ENCODE assay signal across 8 cellular contexts in genomic region chr7:87154166-87154565, GRCh38. TPM values are rescaled to one million over a fixed set of nuclear protein-coding genes. Genes with fewer than 3 reads are reported as not detected.
DNase-seq lines count a peak whose midpoint lies in the region; ATAC-seq, FAIRE-seq and TF ChIP-seq lines count a peak whose summit lies in the region.

No MANE protein-coding gene starts in this region.

- no peaks in the 10 kb centered on the region for H3K36me3 Mint-ChIP-seq in natural killer cell

- H3K27ac ChIP-seq in IMR-90 (ENCODE audit: insufficient read depth, low read length): no peak overlapping the region

- H2BK15ac ChIP-seq in IMR-90 (ENCODE audit: low read depth, low read length): no peak overlapping the region

- TF ChIP-seq CTCF in AG10803 (conservative IDR thresholded peaks at IDR 0.05; ENCODE audit: low read length) (no peak), IMR-90 (conservative IDR thresholded peaks at IDR 0.05; ENCODE audit: low read depth, low read length) (no peak), bronchial epithelial cell (IDR thresholded peaks at IDR 0.05; ENCODE audit: insufficient read depth, low read length, severe bottlenecking) (no peak), natural killer cell (IDR thresholded peaks at IDR 0.05) (no peak)

- peaks cover 51 to 52% of the 10 kb centered on the region in 2 donors for H3K4me1 Mint-ChIP-seq in natural killer cell

- H3K27ac Mint-ChIP-seq in natural killer cell: peak overlapping the region; percentile 94 to 99

- H3K9me3 ChIP-seq in IMR-90 (ENCODE audit: control insufficient read depth, insufficient read depth, low read length): no peaks in the 10 kb centered on the region

- H3K27me3 Mint-ChIP-seq in natural killer cell (ENCODE audit: low read depth in 2 of 2): no peaks in the 10 kb centered on the region

- H3K4me3 ChIP-seq in AG10803 (ENCODE audit: low read length) (peak overlapping the region; percentile 79), IMR-90 (ENCODE audit: insufficient read depth, low read depth, low read length) (peak overlapping the region; percentile 81), bronchial epithelial cell (ENCODE audit: low read depth, low read length) (peak overlapping the region; percentile 88)

- WGBS in IMR-90 (ENCODE audit: extremely low coverage in 2 of 2, insufficient read length in 1 of 2), 2 experiments: no CpG with 5 or more reads among the region's 2 CpGs

- no peaks in the 10 kb centered on the region for H3K9me3 Mint-ChIP-seq in natural killer cell

- no peak overlapping the region for H3K18ac ChIP-seq in IMR-90 (ENCODE audit: low read depth, low read length)

- no peak overlapping the region for H2AK9ac ChIP-seq in IMR-90 (replicated peaks; ENCODE audit: low read depth, low read length, poor library complexity)

- H3K36me3 ChIP-seq in IMR-90 (ENCODE audit: control insufficient read depth, insufficient read depth, low read length): no peaks in the 10 kb centered on the region
- H3K36me3 ChIP-seq in bronchial epithelial cell (ENCODE audit: control insufficient read depth, insufficient read depth, low read length): no peaks in the 10 kb centered on the region

- no peak overlapping the region for H2AFZ ChIP-seq in IMR-90 (replicated peaks; ENCODE audit: low read length, poor library complexity)

- no peak for TF ChIP-seq RAD21 in IMR-90 (IDR thresholded peaks at IDR 0.05; ENCODE audit: low read length)

- H3K9me1 ChIP-seq in IMR-90 (ENCODE audit: insufficient read depth, low read length): no peaks in the 10 kb centered on the region; the same call in 1 of the 2 replicates

- no peak overlapping the region for H4K8ac ChIP-seq in IMR-90 (ENCODE audit: low read depth in 2 of 2, low read length in 2 of 2)

- 0 out of 2 replicates have a peak, but pooled peaks cover 2% of the 10 kb centered on the region for H3K4me1 ChIP-seq in IMR-90 (ENCODE audit: control insufficient read depth, insufficient read depth, low read length)

- H3K14ac ChIP-seq in IMR-90 (replicated peaks; ENCODE audit: low read depth, low read length): no peak overlapping the region; the same call in 1 of the 2 replicates

- no peak overlapping the region for H4K91ac ChIP-seq in IMR-90 (ENCODE audit: insufficient read depth, low read depth, low read length)

- TSS peak; percentile 28 for BruUV-seq in IMR-90 (replicated peaks; lab: Mats Ljungman, UMichigan)

- ATAC-seq in IMR-90 (ENCODE audit: low read depth): no peak
- ATAC-seq in natural killer cell: no peak
- no peak for ATAC-seq in HG02798 (IDR thresholded peaks at IDR 0.05; ENCODE audit: poor library complexity, unreplicated experiment)
- ATAC-seq in left colon: no peak
- no peak for ATAC-seq in GM18517 (IDR thresholded peaks at IDR 0.05; ENCODE audit: unreplicated experiment)

- no peak overlapping the region for H3K56ac ChIP-seq in IMR-90 (ENCODE audit: extremely low read depth, insufficient read depth, low read length)

- peak overlapping the region; percentile 63; the same call in 1 of the 2 replicates for H3K9ac ChIP-seq in IMR-90 (ENCODE audit: low read depth, low read length)

- dilution Hi-C loops in IMR-90 (cut with HindIII; ENCODE audit: low sequenced_read_pairs, unreplicated experiment): no loop called here

- H2AK5ac ChIP-seq in IMR-90 (ENCODE audit: low read depth, low read length): no peak overlapping the region

- POLR2A ChIA-PET in IMR-90 (lab: Charles Lee; ENCODE audit: unreplicated experiment): interaction anchor here (0.6 to 0.7 kb wide), 2 partner anchors 9 to 65 kb away, joined by 3 read pairs; partner anchors contain the start of gene TMEM243

- peak overlapping the region; percentile 79 for H2BK5ac ChIP-seq in IMR-90 (ENCODE audit: low read depth, low read length, poor library complexity, severe bottlenecking)

- CTCF ChIA-PET in IMR-90 (lab: Yijun Ruan, JAX): no interaction called here

- peaks cover 29% of the 10 kb centered on the region for H4K20me1 ChIP-seq in IMR-90 (ENCODE audit: insufficient read depth, low read length)

- H2BK20ac ChIP-seq in IMR-90 (ENCODE audit: low read depth, low read length): no peak overlapping the region

- peaks cover 7 to 9% of the 10 kb centered on the region in 2 experiments; a peak in 2 of 4 replicates for H3K79me1 ChIP-seq in IMR-90 (ENCODE audit: low read depth in 1 of 2, low read length in 2 of 2)

- peak overlapping the region; percentile 86; the same call in 1 of the 2 replicates for H3K23ac ChIP-seq in IMR-90 (ENCODE audit: low read depth, low read length)

- peak overlapping the region; percentile 95 for H3K4me3 Mint-ChIP-seq in natural killer cell

- H3K4me2 ChIP-seq in IMR-90 (ENCODE audit: low read depth, low read length): peak overlapping the region; percentile 97

- H4K5ac ChIP-seq in IMR-90 (ENCODE audit: low read depth, low read length): no peak overlapping the region

- no peak overlapping the region for H3K4ac ChIP-seq in IMR-90 (ENCODE audit: low read depth, low read length)

- no peak for FAIRE-seq in bronchial epithelial cell (lab: Jason Lieb, UNC)

- in situ Hi-C loops in IMR-90 (cut with MboI; ENCODE audit: low sequenced_read_pairs): no loop called here

- no peak for TF ChIP-seq POLR2A in IMR-90 (IDR thresholded peaks at IDR 0.05; ENCODE audit: low read depth, low read length)

- intact Hi-C loops in IMR-90 (cut with micrococcal nuclease): loop anchor here (5.0 to 10.0 kb wide), 4 partner anchors 163 to 721 kb away; partner anchors contain the start of genes CROT, DBF4 and SLC25A40
- intact Hi-C loops in natural killer cell (cut with micrococcal nuclease): loop anchor here (5.0 to 10.0 kb wide), 2 partner anchors 191 to 723 kb away; partner anchors contain the start of genes CROT, DBF4 and SLC25A40
- intact Hi-C loops in left colon (cut with DNase I, micrococcal nuclease): loop anchor here in 1 of 2 donors (5.0 to 10.0 kb wide), 2 partner anchors 63 to 191 kb away; partner anchors contain the start of genes CROT and TMEM243

- DNase-seq in AG10803 (ENCODE audit: low read depth): no peak
- DNase-seq in IMR-90: no peak
- DNase-seq in bronchial epithelial cell (ENCODE audit: low read depth): no peak
- DNase-seq in natural killer cell: no peak
- DNase-seq in left colon: no peak
- no peak for DNase-seq in GM03348 (ENCODE audit: low spot score)

- H3K27me3 ChIP-seq in IMR-90 (ENCODE audit: control insufficient read depth, insufficient read depth, low read length) (no peaks in the 10 kb centered on the region), bronchial epithelial cell (ENCODE audit: control insufficient read depth, insufficient read depth, low read length) (no peaks in the 10 kb centered on the region)

- H2BK120ac ChIP-seq in IMR-90 (ENCODE audit: low read depth, low read length): no peak overlapping the region

TF ChIP-seq in IMR-90, 13 proteins besides CTCF, POLR2A, EP300 and RAD21:
- no peak for TF ChIP-seq CHD1 (IDR thresholded peaks at IDR 0.05; ENCODE audit: low read depth, low read length)
- TF ChIP-seq CEBPB (IDR thresholded peaks at IDR 0.05; ENCODE audit: low read depth, low read length): no peak
- no peak for TF ChIP-seq MXI1 (IDR thresholded peaks at IDR 0.05; ENCODE audit: borderline replicate concordance, low read depth, low read length)
- TF ChIP-seq SMC3 (IDR thresholded peaks at IDR 0.05; ENCODE audit: low read depth, low read length): no peak
- no peak for TF ChIP-seq FOS (IDR thresholded peaks at IDR 0.05; ENCODE audit: low read depth, low read length)

RNA-seq across cellular contexts. Expression of gene DMTF1, which starts 1.9 kb away (rescaled TPM):
- total RNA-seq in IMR-90 (2012; rRNA removed) (59.0 and 69.7 TPM in 2 replicates), bronchial epithelial cell (40.8 and 54.0 TPM in 2 replicates), natural killer cell (100 to 1,000 TPM; 154 to 178 (median 160) TPM), left colon (10 to 100 TPM; 48.8 to 58.8 TPM)
- 58.3 and 69.0 TPM in 2 replicates for polyA plus RNA-seq in IMR-90 (2012; rRNA removed)
- polyA plus RNA-seq in IMR-90 (2012; cell fraction: cytosol; rRNA removed): 5.1 and 7.9 TPM in 2 replicates
- 87.2 and 681 TPM in 2 replicates for polyA plus RNA-seq in IMR-90 (2012; cell fraction: nucleus; rRNA removed; ENCODE audit: low replicate concordance)
